8 cellular contexts compared by ENCODE assay signal in genomic region chr1:184664042-184664659, GRCh38.
DNase-seq lines count a peak whose midpoint lies in the region; ATAC-seq and TF ChIP-seq lines count a peak whose summit lies in the region.

No MANE protein-coding gene starts in this region.

- TF ChIP-seq POLR2A in body of pancreas (IDR thresholded peaks at IDR 0.05): no peak

- H3K27me3 ChIP-seq in body of pancreas (no peaks in the 10 kb centered on the region), hepatocyte (peaks cover 13% of the 10 kb centered on the region)

- H3K4me1 ChIP-seq in body of pancreas (peaks cover 12% of the 10 kb centered on the region), hepatocyte (ENCODE audit: insufficient read depth) (no peaks in the 10 kb centered on the region)

- TF ChIP-seq CTCF in GM12872 (IDR thresholded peaks at IDR 0.05; ENCODE audit: insufficient read depth, low read depth, low read length) (peak; percentile 86), body of pancreas (IDR thresholded peaks at IDR 0.05) (peak; percentile 73 to 85 (median 79)), hepatocyte (IDR thresholded peaks at IDR 0.05; ENCODE audit: poor library complexity) (peak; percentile 91)

- H3K36me3 ChIP-seq in body of pancreas (replicated peaks in 1 of 2; ENCODE audit: insufficient read depth in 1 of 2, low read depth in 2 of 2) (no peaks in the 10 kb centered on the region), hepatocyte (replicated peaks; ENCODE audit: insufficient read depth, low read depth) (no peaks in the 10 kb centered on the region)

- peak overlapping the region; percentile 83 for H3K4me2 ChIP-seq in hepatocyte

- 17 to 23% methylated on average over 13 to 40 of the region's 40 CpGs for WGBS in body of pancreas, 2 donors
- WGBS in hepatocyte (ENCODE audit: low lambda C conversion rate, missing lambda C conversion rate): 41% methylated on average over 36 of the region's 40 CpGs

- H3K9me3 ChIP-seq in body of pancreas (no peaks in the 10 kb centered on the region), hepatocyte (ENCODE audit: low read depth) (no peaks in the 10 kb centered on the region)

- no peaks in the 10 kb centered on the region for H4K20me1 ChIP-seq in hepatocyte (ENCODE audit: insufficient read depth, poor library complexity, severe bottlenecking)

- H3K4me3 ChIP-seq in body of pancreas (no peak overlapping the region), hepatocyte (no peak overlapping the region)

- ATAC-seq in HG02852 (IDR thresholded peaks at IDR 0.05; ENCODE audit: unreplicated experiment) (peak; percentile 74), body of pancreas (peak; percentile 86)

- DNase-seq in body of pancreas: peak; percentile 66 to 76 (median 69)
- DNase-seq in hepatocyte (ENCODE audit: low spot score): peak; percentile 86
- DNase-seq in putamen (ENCODE audit: low spot score): peak; percentile 70
- DNase-seq in DMS 273 (lab: John Stamatoyannopoulos, UW; ENCODE audit: unreplicated experiment): no peak
- no peak for DNase-seq in DMS114 treated with DMSO at 0.1 percent for 48 hours (lab: John Stamatoyannopoulos, UW; ENCODE audit: unreplicated experiment)

- H3K79me2 ChIP-seq in hepatocyte: no peaks in the 10 kb centered on the region

- peak overlapping the region; percentile 59 for H2AFZ ChIP-seq in hepatocyte

- intact Hi-C loops in body of pancreas (cut with DNase I): loop anchor here (10.0 kb wide), 2 partner anchors 419 to 589 kb away; no protein-coding TSS in a partner anchor

- no peaks in the 10 kb centered on the region for H3K9me2 ChIP-seq in hepatocyte (replicated peaks; ENCODE audit: insufficient read depth)

- H3K27ac ChIP-seq in body of pancreas: no peak overlapping the region
- no peak overlapping the region for H3K27ac ChIP-seq in hepatocyte

TF ChIP-seq in PFSK-1, 5 proteins besides CTCF, POLR2A, EP300 and RAD21:
- TF ChIP-seq REST (IDR thresholded peaks at IDR 0.05; ENCODE audit: insufficient read depth in 1 of 2, low read depth in 2 of 2, low read length in 2 of 2): no peak
- TF ChIP-seq SIN3A (IDR thresholded peaks at IDR 0.05; ENCODE audit: borderline replicate concordance, insufficient read depth, low read length): no peak
- TF ChIP-seq FOXP2 (optimal IDR thresholded peaks at IDR 0.05; ENCODE audit: borderline replicate concordance, extremely low read depth, extremely low read length, insufficient read depth): peak; percentile 61

Comparison
In these comparisons a context has a peak if more than half of its experiments do, and no peak if none do; other contexts are left out.
1. DNase-seq: peak in body of pancreas (4 of 4), hepatocyte (single experiment) and putamen (single experiment); none in DMS 273 (single experiment) and DMS114 treated with DMSO at 0.1 percent for 48 hours (single experiment).
2. Peak in every context shown above with its lines, with median percentiles within 50 percentile points of each other: CTCF ChIP-seq.